1 cellular context compared by ENCODE assay signal in the genomic region with DNA sequence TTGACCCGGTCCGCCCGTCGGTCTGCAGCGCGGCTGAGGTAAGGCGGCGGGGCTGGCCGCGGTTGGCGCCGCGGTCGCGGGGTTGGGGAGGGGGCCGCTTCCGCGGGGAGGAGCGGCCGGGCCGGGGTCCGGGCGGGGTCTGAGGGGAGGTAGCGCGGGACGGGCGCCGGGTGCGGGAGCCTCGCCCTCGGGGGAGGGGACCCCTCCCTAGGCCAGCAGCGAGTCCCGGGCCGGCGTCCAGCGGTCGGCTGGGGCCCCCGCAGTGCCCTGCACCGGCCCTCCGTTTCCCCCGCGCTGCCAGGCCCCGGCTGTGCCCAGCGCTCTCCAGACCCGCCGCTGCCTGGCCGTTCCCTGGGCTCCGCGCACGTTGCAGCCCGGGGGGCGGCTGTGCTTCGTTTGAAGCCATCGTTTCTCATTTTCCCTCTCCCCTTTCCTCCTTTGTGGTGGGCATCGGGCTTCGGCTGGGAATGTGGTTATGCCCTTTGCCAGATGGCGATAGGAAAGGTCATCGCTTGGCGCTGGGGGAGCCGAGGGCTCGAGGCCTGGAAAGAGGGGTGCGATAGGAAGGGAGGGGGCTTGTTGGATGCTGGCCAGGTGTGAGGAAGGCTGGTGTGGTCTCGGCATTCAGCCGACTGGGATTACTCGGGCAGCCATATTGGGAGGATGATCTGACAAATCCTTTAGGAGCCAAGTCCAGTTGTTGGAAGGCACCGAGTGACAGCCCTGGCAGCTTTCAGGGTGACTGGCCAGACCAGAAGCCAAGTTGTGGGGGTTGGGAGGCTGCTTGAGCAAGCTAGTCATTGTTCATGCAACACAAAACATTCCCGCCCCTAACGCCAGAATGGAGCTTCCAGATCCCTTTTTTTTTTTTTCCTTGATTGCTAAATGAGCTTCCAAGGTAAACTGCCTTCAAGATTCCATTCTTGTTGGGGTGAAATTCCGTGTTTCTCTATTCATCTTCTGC.
A peak's percentile ranks its signal among the peaks of the same experiment; 100 is the strongest.
TF ChIP-seq lines count a peak whose summit lies in the region.

No MANE protein-coding gene starts in this region.

TF ChIP-seq in HepG2, 621 proteins besides CTCF, POLR2A, EP300 and RAD21 (continued from another document and continues in another):
- TF ChIP-seq, protein P1, sequence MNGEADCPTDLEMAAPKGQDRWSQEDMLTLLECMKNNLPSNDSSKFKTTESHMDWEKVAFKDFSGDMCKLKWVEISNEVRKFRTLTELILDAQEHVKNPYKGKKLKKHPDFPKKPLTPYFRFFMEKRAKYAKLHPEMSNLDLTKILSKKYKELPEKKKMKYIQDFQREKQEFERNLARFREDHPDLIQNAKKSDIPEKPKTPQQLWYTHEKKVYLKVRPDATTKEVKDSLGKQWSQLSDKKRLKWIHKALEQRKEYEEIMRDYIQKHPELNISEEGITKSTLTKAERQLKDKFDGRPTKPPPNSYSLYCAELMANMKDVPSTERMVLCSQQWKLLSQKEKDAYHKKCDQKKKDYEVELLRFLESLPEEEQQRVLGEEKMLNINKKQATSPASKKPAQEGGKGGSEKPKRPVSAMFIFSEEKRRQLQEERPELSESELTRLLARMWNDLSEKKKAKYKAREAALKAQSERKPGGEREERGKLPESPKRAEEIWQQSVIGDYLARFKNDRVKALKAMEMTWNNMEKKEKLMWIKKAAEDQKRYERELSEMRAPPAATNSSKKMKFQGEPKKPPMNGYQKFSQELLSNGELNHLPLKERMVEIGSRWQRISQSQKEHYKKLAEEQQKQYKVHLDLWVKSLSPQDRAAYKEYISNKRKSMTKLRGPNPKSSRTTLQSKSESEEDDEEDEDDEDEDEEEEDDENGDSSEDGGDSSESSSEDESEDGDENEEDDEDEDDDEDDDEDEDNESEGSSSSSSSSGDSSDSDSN (CRISPR knock-in tag; IDR thresholded peaks at IDR 0.05): peak; percentile 49; the same call in 1 of the 2 replicates
- TF ChIP-seq CCDC6 (CRISPR knock-in tag; IDR thresholded peaks at IDR 0.05) (peak; percentile 39; the same call in 1 of the 2 replicates), PHF8 (CRISPR knock-in tag; IDR thresholded peaks at IDR 0.05) (peak; percentile 53), ZNF350 (CRISPR knock-in tag; IDR thresholded peaks at IDR 0.05; ENCODE audit: borderline replicate concordance, low read depth) (peak; percentile 44; the same call in 1 of the 2 replicates), ZNF598 (CRISPR knock-in tag; IDR thresholded peaks at IDR 0.05; ENCODE audit: borderline replicate concordance) (peak; percentile 74; the same call in 1 of the 2 replicates), ZMYM4 (CRISPR knock-in tag; IDR thresholded peaks at IDR 0.05) (0 out of 2 replicates have a peak, but pooled peaks have one; percentile 29), ZEB1 (IDR thresholded peaks at IDR 0.05; ENCODE audit: insufficient replicate concordance, low read depth) (no peak), PHF21A (CRISPR knock-in tag; IDR thresholded peaks at IDR 0.05) (no peak), ZNF556 (CRISPR knock-in tag; IDR thresholded peaks at IDR 0.05; ENCODE audit: borderline replicate concordance) (peak; percentile 36; the same call in 1 of the 2 replicates), ZNF619 (CRISPR knock-in tag; IDR thresholded peaks at IDR 0.05) (peak; percentile 28; the same call in 1 of the 2 replicates), ZNF337 (CRISPR knock-in tag; IDR thresholded peaks at IDR 0.05; ENCODE audit: borderline replicate concordance, low read depth) (0 out of 2 replicates have a peak, but pooled peaks have one; percentile 63), TBX2 (CRISPR knock-in tag; IDR thresholded peaks at IDR 0.05; ENCODE audit: borderline replicate concordance) (peak; percentile 42; the same call in 1 of the 2 replicates), EEA1 (CRISPR knock-in tag; IDR thresholded peaks at IDR 0.05; ENCODE audit: borderline replicate concordance) (no peak), SALL1 (CRISPR knock-in tag; IDR thresholded peaks at IDR 0.05) (peak; percentile 51; the same call in 1 of the 2 replicates), ZNF354B (CRISPR knock-in tag; IDR thresholded peaks at IDR 0.05) (no peak), ZNF430 (CRISPR knock-in tag; IDR thresholded peaks at IDR 0.05) (peak; percentile 39; the same call in 1 of the 2 replicates), RORA (CRISPR knock-in tag; IDR thresholded peaks at IDR 0.05) (no peak), ASH2L (IDR thresholded peaks at IDR 0.05; ENCODE audit: insufficient read length, low read depth, low read length) (peak; percentile 22), KMT2A (CRISPR knock-in tag; IDR thresholded peaks at IDR 0.05) (peak; percentile 43; the same call in 1 of the 2 replicates), ZNF343 (CRISPR knock-in tag; IDR thresholded peaks at IDR 0.05) (0 out of 2 replicates have a peak, but pooled peaks have one; percentile 32), ZNF550 (CRISPR knock-in tag; IDR thresholded peaks at IDR 0.05; ENCODE audit: borderline replicate concordance) (0 out of 2 replicates have a peak, but pooled peaks have one; percentile 50), ZNF790 (CRISPR knock-in tag; IDR thresholded peaks at IDR 0.05; ENCODE audit: borderline replicate concordance) (peak; percentile 60; the same call in 1 of the 2 replicates), SIX4 (CRISPR knock-in tag; IDR thresholded peaks at IDR 0.05) (no peak), LCORL (IDR thresholded peaks at IDR 0.05) (no peak), LCORL (CRISPR knock-in tag; IDR thresholded peaks at IDR 0.05) (peak; percentile 56; the same call in 1 of the 2 replicates), TARDBP (CRISPR knock-in tag; IDR thresholded peaks at IDR 0.05) (peak; percentile 20; the same call in 1 of the 2 replicates)
- TF ChIP-seq, protein P2, sequence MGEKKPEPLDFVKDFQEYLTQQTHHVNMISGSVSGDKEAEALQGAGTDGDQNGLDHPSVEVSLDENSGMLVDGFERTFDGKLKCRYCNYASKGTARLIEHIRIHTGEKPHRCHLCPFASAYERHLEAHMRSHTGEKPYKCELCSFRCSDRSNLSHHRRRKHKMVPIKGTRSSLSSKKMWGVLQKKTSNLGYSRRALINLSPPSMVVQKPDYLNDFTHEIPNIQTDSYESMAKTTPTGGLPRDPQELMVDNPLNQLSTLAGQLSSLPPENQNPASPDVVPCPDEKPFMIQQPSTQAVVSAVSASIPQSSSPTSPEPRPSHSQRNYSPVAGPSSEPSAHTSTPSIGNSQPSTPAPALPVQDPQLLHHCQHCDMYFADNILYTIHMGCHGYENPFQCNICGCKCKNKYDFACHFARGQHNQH (CRISPR knock-in tag; IDR thresholded peaks at IDR 0.05): peak; percentile 21; the same call in 1 of the 2 replicates
- TF ChIP-seq, protein P3, sequence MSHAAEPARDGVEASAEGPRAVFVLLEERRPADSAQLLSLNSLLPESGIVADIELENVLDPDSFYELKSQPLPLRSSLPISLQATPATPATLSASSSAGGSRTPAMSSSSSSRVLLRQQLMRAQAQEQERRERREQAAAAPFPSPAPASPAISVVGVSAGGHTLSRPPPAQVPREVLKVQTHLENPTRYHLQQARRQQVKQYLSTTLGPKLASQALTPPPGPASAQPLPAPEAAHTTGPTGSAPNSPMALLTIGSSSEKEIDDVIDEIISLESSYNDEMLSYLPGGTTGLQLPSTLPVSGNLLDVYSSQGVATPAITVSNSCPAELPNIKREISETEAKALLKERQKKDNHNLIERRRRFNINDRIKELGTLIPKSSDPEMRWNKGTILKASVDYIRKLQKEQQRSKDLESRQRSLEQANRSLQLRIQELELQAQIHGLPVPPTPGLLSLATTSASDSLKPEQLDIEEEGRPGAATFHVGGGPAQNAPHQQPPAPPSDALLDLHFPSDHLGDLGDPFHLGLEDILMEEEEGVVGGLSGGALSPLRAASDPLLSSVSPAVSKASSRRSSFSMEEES (CRISPR knock-in tag; IDR thresholded peaks at IDR 0.05): no peak
- TF ChIP-seq, protein P4, sequence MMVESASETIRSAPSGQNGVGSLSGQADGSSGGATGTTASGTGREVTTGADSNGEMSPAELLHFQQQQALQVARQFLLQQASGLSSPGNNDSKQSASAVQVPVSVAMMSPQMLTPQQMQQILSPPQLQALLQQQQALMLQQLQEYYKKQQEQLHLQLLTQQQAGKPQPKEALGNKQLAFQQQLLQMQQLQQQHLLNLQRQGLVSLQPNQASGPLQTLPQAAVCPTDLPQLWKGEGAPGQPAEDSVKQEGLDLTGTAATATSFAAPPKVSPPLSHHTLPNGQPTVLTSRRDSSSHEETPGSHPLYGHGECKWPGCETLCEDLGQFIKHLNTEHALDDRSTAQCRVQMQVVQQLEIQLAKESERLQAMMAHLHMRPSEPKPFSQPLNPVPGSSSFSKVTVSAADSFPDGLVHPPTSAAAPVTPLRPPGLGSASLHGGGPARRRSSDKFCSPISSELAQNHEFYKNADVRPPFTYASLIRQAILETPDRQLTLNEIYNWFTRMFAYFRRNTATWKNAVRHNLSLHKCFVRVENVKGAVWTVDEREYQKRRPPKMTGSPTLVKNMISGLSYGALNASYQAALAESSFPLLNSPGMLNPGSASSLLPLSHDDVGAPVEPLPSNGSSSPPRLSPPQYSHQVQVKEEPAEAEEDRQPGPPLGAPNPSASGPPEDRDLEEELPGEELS (CRISPR knock-in tag; IDR thresholded peaks at IDR 0.05): no peak
- TF ChIP-seq, protein P5, sequence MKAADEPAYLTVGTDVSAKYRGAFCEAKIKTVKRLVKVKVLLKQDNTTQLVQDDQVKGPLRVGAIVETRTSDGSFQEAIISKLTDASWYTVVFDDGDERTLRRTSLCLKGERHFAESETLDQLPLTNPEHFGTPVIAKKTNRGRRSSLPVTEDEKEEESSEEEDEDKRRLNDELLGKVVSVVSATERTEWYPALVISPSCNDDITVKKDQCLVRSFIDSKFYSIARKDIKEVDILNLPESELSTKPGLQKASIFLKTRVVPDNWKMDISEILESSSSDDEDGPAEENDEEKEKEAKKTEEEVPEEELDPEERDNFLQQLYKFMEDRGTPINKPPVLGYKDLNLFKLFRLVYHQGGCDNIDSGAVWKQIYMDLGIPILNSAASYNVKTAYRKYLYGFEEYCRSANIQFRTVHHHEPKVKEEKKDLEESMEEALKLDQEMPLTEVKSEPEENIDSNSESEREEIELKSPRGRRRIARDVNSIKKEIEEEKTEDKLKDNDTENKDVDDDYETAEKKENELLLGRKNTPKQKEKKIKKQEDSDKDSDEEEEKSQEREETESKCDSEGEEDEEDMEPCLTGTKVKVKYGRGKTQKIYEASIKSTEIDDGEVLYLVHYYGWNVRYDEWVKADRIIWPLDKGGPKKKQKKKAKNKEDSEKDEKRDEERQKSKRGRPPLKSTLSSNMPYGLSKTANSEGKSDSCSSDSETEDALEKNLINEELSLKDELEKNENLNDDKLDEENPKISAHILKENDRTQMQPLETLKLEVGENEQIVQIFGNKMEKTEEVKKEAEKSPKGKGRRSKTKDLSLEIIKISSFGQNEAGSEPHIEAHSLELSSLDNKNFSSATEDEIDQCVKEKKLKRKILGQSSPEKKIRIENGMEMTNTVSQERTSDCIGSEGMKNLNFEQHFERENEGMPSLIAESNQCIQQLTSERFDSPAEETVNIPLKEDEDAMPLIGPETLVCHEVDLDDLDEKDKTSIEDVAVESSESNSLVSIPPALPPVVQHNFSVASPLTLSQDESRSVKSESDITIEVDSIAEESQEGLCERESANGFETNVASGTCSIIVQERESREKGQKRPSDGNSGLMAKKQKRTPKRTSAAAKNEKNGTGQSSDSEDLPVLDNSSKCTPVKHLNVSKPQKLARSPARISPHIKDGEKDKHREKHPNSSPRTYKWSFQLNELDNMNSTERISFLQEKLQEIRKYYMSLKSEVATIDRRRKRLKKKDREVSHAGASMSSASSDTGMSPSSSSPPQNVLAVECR (CRISPR knock-in tag; IDR thresholded peaks at IDR 0.05; ENCODE audit: borderline replicate concordance): peak; percentile 46
- TF ChIP-seq, protein P6, sequence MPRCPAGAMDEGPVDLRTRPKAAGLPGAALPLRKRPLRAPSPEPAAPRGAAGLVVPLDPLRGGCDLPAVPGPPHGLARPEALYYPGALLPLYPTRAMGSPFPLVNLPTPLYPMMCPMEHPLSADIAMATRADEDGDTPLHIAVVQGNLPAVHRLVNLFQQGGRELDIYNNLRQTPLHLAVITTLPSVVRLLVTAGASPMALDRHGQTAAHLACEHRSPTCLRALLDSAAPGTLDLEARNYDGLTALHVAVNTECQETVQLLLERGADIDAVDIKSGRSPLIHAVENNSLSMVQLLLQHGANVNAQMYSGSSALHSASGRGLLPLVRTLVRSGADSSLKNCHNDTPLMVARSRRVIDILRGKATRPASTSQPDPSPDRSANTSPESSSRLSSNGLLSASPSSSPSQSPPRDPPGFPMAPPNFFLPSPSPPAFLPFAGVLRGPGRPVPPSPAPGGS (CRISPR knock-in tag; IDR thresholded peaks at IDR 0.05): 0 out of 2 replicates have a peak, but pooled peaks have one; percentile 46
- TF ChIP-seq, protein P7, sequence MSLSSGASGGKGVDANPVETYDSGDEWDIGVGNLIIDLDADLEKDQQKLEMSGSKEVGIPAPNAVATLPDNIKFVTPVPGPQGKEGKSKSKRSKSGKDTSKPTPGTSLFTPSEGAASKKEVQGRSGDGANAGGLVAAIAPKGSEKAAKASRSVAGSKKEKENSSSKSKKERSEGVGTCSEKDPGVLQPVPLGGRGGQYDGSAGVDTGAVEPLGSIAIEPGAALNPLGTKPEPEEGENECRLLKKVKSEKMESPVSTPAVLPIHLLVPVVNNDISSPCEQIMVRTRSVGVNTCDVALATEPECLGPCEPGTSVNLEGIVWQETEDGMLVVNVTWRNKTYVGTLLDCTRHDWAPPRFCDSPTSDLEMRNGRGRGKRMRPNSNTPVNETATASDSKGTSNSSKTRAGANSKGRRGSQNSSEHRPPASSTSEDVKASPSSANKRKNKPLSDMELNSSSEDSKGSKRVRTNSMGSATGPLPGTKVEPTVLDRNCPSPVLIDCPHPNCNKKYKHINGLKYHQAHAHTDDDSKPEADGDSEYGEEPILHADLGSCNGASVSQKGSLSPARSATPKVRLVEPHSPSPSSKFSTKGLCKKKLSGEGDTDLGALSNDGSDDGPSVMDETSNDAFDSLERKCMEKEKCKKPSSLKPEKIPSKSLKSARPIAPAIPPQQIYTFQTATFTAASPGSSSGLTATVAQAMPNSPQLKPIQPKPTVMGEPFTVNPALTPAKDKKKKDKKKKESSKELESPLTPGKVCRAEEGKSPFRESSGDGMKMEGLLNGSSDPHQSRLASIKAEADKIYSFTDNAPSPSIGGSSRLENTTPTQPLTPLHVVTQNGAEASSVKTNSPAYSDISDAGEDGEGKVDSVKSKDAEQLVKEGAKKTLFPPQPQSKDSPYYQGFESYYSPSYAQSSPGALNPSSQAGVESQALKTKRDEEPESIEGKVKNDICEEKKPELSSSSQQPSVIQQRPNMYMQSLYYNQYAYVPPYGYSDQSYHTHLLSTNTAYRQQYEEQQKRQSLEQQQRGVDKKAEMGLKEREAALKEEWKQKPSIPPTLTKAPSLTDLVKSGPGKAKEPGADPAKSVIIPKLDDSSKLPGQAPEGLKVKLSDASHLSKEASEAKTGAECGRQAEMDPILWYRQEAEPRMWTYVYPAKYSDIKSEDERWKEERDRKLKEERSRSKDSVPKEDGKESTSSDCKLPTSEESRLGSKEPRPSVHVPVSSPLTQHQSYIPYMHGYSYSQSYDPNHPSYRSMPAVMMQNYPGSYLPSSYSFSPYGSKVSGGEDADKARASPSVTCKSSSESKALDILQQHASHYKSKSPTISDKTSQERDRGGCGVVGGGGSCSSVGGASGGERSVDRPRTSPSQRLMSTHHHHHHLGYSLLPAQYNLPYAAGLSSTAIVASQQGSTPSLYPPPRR (CRISPR knock-in tag; IDR thresholded peaks at IDR 0.05; ENCODE audit: borderline replicate concordance): 0 out of 2 replicates have a peak, but pooled peaks have one; percentile 35
